8 cellular contexts compared by ENCODE assay signal in genomic region chr6:159760602-159761057, GRCh38. TPM values are rescaled to one million over a fixed set of nuclear protein-coding genes. Genes with fewer than 3 reads are reported as not detected.
DNase-seq lines count a peak whose midpoint lies in the region; ATAC-seq and TF ChIP-seq lines count a peak whose summit lies in the region.

No MANE protein-coding gene starts in this region.

- peaks cover 52% of the 10 kb centered on the region for H3K36me3 Mint-ChIP-seq in WTC11

- no peaks in the 10 kb centered on the region; the same call in 1 of the 2 replicates for H3K27me3 Mint-ChIP-seq in WTC11 (ENCODE audit: low read depth)
- H3K27me3 Mint-ChIP-seq in stimulated activated naive CD8-positive, alpha-beta T cell treated with anti-CD3 and anti-CD28 coated beads, Interleukin-15, amount 100 ng/mL, for 72 hours, result no peaks in the 10 kb centered on the region

- H4K20me1 ChIP-seq in hepatocyte (ENCODE audit: insufficient read depth, poor library complexity, severe bottlenecking), result no peaks in the 10 kb centered on the region

- intact Hi-C loops in Right ventricle myocardium inferior (cut with DNase I), result loop anchor here (1.0 to 5.0 kb wide), 3 partner anchors 29 to 68 kb away; partner anchors contain the start of genes SOD2, TCP1 and WTAP

- peak overlapping the region; percentile 92 for H2AFZ ChIP-seq in hepatocyte

- H3K4me3 Mint-ChIP-seq in WTC11, result peak overlapping the region; percentile 79
- H3K4me3 Mint-ChIP-seq in stimulated activated naive CD8-positive, alpha-beta T cell treated with anti-CD3 and anti-CD28 coated beads, Interleukin-15, amount 100 ng/mL, for 72 hours, result peak overlapping the region; percentile 94 to 97

- H3K27ac ChIP-seq in right atrium auricular region, result peak overlapping the region; percentile 98 to 99
- peak overlapping the region; percentile 99 for H3K27ac ChIP-seq in hepatocyte

- peak overlapping the region; percentile 96 for H3K27ac Mint-ChIP-seq in WTC11
- H3K27ac Mint-ChIP-seq in stimulated activated naive CD8-positive, alpha-beta T cell treated with anti-CD3 and anti-CD28 coated beads, Interleukin-15, amount 100 ng/mL, for 72 hours, result peak overlapping the region; percentile 9 to 96

- H3K9me2 ChIP-seq in hepatocyte (replicated peaks; ENCODE audit: insufficient read depth), result no peaks in the 10 kb centered on the region

- H3K4me2 ChIP-seq in hepatocyte, result peak overlapping the region; percentile 96

- H3K4me1 ChIP-seq in right atrium auricular region (peaks cover 0 to 18% of the 10 kb centered on the region in 2 donors), hepatocyte (ENCODE audit: insufficient read depth) (peaks cover 20% of the 10 kb centered on the region)

- WGBS in hepatocyte (ENCODE audit: low lambda C conversion rate, missing lambda C conversion rate), result 40% methylated on average over 3 of the region's 3 CpGs

- H3K27me3 ChIP-seq in right atrium auricular region, result no peaks in the 10 kb centered on the region
- no peaks in the 10 kb centered on the region for H3K27me3 ChIP-seq in hepatocyte

- ATAC-seq in Right ventricle myocardium inferior, result no peak
- peak; percentile 41 for ATAC-seq in WTC11
- ATAC-seq in stimulated activated naive CD8-positive, alpha-beta T cell treated with anti-CD3 and anti-CD28 coated beads, Interleukin-15, amount 100 ng/mL, for 72 hours, result no peak

- H3K36me3 ChIP-seq in right atrium auricular region, result peaks cover 8% of the 10 kb centered on the region
- H3K36me3 ChIP-seq in hepatocyte (replicated peaks; ENCODE audit: insufficient read depth, low read depth), result no peaks in the 10 kb centered on the region

- H3K9me3 Mint-ChIP-seq in WTC11, result no peaks in the 10 kb centered on the region
- no peaks in the 10 kb centered on the region for H3K9me3 Mint-ChIP-seq in stimulated activated naive CD8-positive, alpha-beta T cell treated with anti-CD3 and anti-CD28 coated beads, Interleukin-15, amount 100 ng/mL, for 72 hours

- peaks cover 34% of the 10 kb centered on the region for H3K4me1 Mint-ChIP-seq in WTC11
- H3K4me1 Mint-ChIP-seq in stimulated activated naive CD8-positive, alpha-beta T cell treated with anti-CD3 and anti-CD28 coated beads, Interleukin-15, amount 100 ng/mL, for 72 hours, result peaks cover 37% of the 10 kb centered on the region

- POLR2A ChIA-PET in WTC11 (lab: Charles Lee), result interaction anchor here (1.1 to 2.2 kb wide), 5 partner anchors 28 to 68 kb away, joined by 3 to 10 read pairs (median 5); partner anchors contain the start of genes MRPL18 and WTAP

- no peak for TF ChIP-seq CTCF in right atrium auricular region (IDR thresholded peaks at IDR 0.05)
- no peak for TF ChIP-seq CTCF in WTC11 (IDR thresholded peaks at IDR 0.05)
- TF ChIP-seq CTCF in hepatocyte (IDR thresholded peaks at IDR 0.05; ENCODE audit: poor library complexity), result no peak

- H3K4me3 ChIP-seq in right atrium auricular region (no peak overlapping the region), hepatocyte (peak overlapping the region; percentile 68)

- CTCF ChIA-PET in WTC11 (lab: Charles Lee), result no interaction called here

- DNase-seq in right atrium auricular region (ENCODE audit: low spot score), result no peak
- no peak for DNase-seq in Right ventricle myocardium inferior (ENCODE audit: missing footprints)
- DNase-seq in WTC11 (ENCODE audit: low spot score), result peak; percentile 25
- peak; percentile 16 for DNase-seq in hepatocyte (ENCODE audit: low spot score)
- DNase-seq in stimulated activated naive CD8-positive, alpha-beta T cell treated with anti-CD3 and anti-CD28 coated beads, Interleukin-15, amount 100 ng/mL, for 72 hours, result no peak
- DNase-seq in NCI-H446 (lab: John Stamatoyannopoulos, UW), result no peak
- DNase-seq in NCI-H2029 treated with DMSO at 0.1 percent for 48 hours (lab: John Stamatoyannopoulos, UW), result no peak
- DNase-seq in stimulated activated CD4-positive, alpha-beta T cell treated with anti-CD3 and anti-CD28 coated beads, Interleukin-2, amount 100 ng/mL, for 24 hours, result no peak

- H3K9me3 ChIP-seq in right atrium auricular region (no peaks in the 10 kb centered on the region), hepatocyte (ENCODE audit: low read depth) (no peaks in the 10 kb centered on the region)

- H3K79me2 ChIP-seq in hepatocyte, result peaks cover 38% of the 10 kb centered on the region

TF ChIP-seq in WTC11, 78 proteins besides CTCF, POLR2A, EP300 and RAD21:
- TF ChIP-seq ERG (CRISPR knock-in tag; IDR thresholded peaks at IDR 0.05), result 0 out of 2 replicates have a peak, but pooled peaks have one; percentile 27
- no peak for TF ChIP-seq FOXJ3 (CRISPR knock-in tag; IDR thresholded peaks at IDR 0.05; ENCODE audit: borderline replicate concordance)
- peak; percentile 78; the same call in 1 of the 2 replicates for TF ChIP-seq TEAD4 (CRISPR knock-in tag; IDR thresholded peaks at IDR 0.05)
- TF ChIP-seq TEAD1 (CRISPR knock-in tag; IDR thresholded peaks at IDR 0.05), result peak; percentile 96; the same call in 1 of the 2 replicates

RNA-seq across cellular contexts. Expression of gene ACAT2, which starts 1.2 kb away (rescaled TPM):
- total RNA-seq in right atrium auricular region, result 1 to 10 TPM; 1.5 to 1.6 TPM
- 5.2 TPM for total RNA-seq in Right ventricle myocardium inferior
- total RNA-seq in WTC11 (2021), result 96.1 to 138 TPM (median 98.7 TPM) in 3 replicates
- total RNA-seq in hepatocyte, result 58.0 and 67.0 TPM in 2 replicates
- polyA plus RNA-seq in hepatocyte, result 90.7 and 98.6 TPM in 2 replicates

RNA-seq across cellular contexts. Expression of gene TCP1, which starts 28.8 kb away (rescaled TPM):
- total RNA-seq in right atrium auricular region (100 to 1,000 TPM; 101 to 102 TPM), Right ventricle myocardium inferior (170 TPM), WTC11 (2021) (293 to 388 TPM (median 301 TPM) in 3 replicates), hepatocyte (156 and 166 TPM in 2 replicates)
- polyA plus RNA-seq in hepatocyte, result 130 and 133 TPM in 2 replicates

RNA-seq across cellular contexts. Expression of gene MRPL18, which starts 29.6 kb away (rescaled TPM):
- 10 to 100 TPM; 62.3 to 66.0 TPM for total RNA-seq in right atrium auricular region
- 69.8 TPM for total RNA-seq in Right ventricle myocardium inferior
- total RNA-seq in WTC11 (2021), result 81.8 to 95.2 TPM (median 83.0 TPM) in 3 replicates
- total RNA-seq in hepatocyte, result 93.5 and 96.4 TPM in 2 replicates
- polyA plus RNA-seq in hepatocyte, result 84.8 and 90.5 TPM in 2 replicates

RNA-seq across cellular contexts. Expression of gene WTAP, which starts 33.3 kb away (rescaled TPM):
- total RNA-seq in right atrium auricular region, result 10 to 100 TPM; 43.4 to 45.3 TPM
- total RNA-seq in Right ventricle myocardium inferior, result 45.9 TPM
- total RNA-seq in WTC11 (2021), result 88.8 to 92.7 TPM (median 91.9 TPM) in 3 replicates
- total RNA-seq in hepatocyte, result 94.8 and 101 TPM in 2 replicates
- 84.6 and 88.1 TPM in 2 replicates for polyA plus RNA-seq in hepatocyte

RNA-seq across cellular contexts. Expression of gene PNLDC1, which starts 39.4 kb away (rescaled TPM):
- total RNA-seq in right atrium auricular region (under 1 TPM in 1 of 2 donors, not detected in 1; 0.33 TPM), Right ventricle myocardium inferior (0.32 TPM), WTC11 (2021) (0.16 to 0.39 TPM (median 0.34 TPM) in 3 replicates), hepatocyte (not detected in 2 replicates)
- 0.11 TPM in 1 of 2 replicates, not detected in the other for polyA plus RNA-seq in hepatocyte

Comparison
In these comparisons a context has a peak if more than half of its experiments do, and no peak if none do; other contexts are left out.
1. DNase-seq: peak in WTC11 (single experiment) and hepatocyte (single experiment); none in right atrium auricular region (single experiment), Right ventricle myocardium inferior (single experiment), stimulated activated naive CD8-positive, alpha-beta T cell treated with anti-CD3 and anti-CD28 coated beads, Interleukin-15, amount 100 ng/mL, for 72 hours (0 of 2), NCI-H446 (0 of 2), NCI-H2029 treated with DMSO at 0.1 percent for 48 hours (single experiment) and stimulated activated CD4-positive, alpha-beta T cell treated with anti-CD3 and anti-CD28 coated beads, Interleukin-2, amount 100 ng/mL, for 24 hours (0 of 2).